Comparison of ENCODE assay signal across 10 cellular contexts in genomic region chr18:56873441-56874140, GRCh38.
DNase-seq lines count a peak whose midpoint lies in the region; ATAC-seq and TF ChIP-seq lines count a peak whose summit lies in the region.
"Had no signal": no experiment of that assay in that cellular context is flagged by ENCODE, and none has a peak within 500 bp of the region (broad histone marks: within the 10 kb centered on the region; RNA-seq: fewer than 3 reads in every experiment).

No MANE protein-coding gene starts in this region.

- H3K9me3 Mint-ChIP-seq in stimulated activated effector memory CD8-positive, alpha-beta T cell treated with anti-CD3 and anti-CD28 coated beads, Interleukin-12 subunit alpha, Interleukin-12 subunit beta, amount 100 ng/mL, for 72 hours = no peaks in the 10 kb centered on the region
- H3K9me3 Mint-ChIP-seq: T-helper 2 cell treated with Interferon-gamma antibody and Interleukin-4, amounts not matched to agents 5 μg/mL and 100 μg/mL, for 36 hours had no signal

- H3K4me1 ChIP-seq in lower lobe of right lung (no peaks in the 10 kb centered on the region), tibial nerve (peaks cover 0 to 7% (median 0%) of the 10 kb centered on the region in 4 donors)

- H3K27me3 ChIP-seq in kidney epithelial cell (ENCODE audit: control insufficient read depth, insufficient read depth, low read length) (no peaks in the 10 kb centered on the region), lower lobe of right lung (ENCODE audit: low read depth) (no peaks in the 10 kb centered on the region), tibial nerve (no peaks in the 10 kb centered on the region)

- H3K36me3 ChIP-seq in kidney epithelial cell (ENCODE audit: control insufficient read depth, insufficient read depth, low read length) = no peaks in the 10 kb centered on the region
- no peaks in the 10 kb centered on the region for H3K36me3 ChIP-seq in lower lobe of right lung
- H3K36me3 ChIP-seq in tibial nerve = no peaks in the 10 kb centered on the region

- no peak overlapping the region for H3K27ac Mint-ChIP-seq in stimulated activated effector memory CD8-positive, alpha-beta T cell treated with anti-CD3 and anti-CD28 coated beads, Interleukin-12 subunit alpha, Interleukin-12 subunit beta, amount 100 ng/mL, for 72 hours
- H3K27ac Mint-ChIP-seq: T-helper 2 cell treated with Interferon-gamma antibody and Interleukin-4, amounts not matched to agents 5 μg/mL and 100 μg/mL, for 36 hours had no signal

- no peaks in the 10 kb centered on the region for H3K4me1 Mint-ChIP-seq in stimulated activated effector memory CD8-positive, alpha-beta T cell treated with anti-CD3 and anti-CD28 coated beads, Interleukin-12 subunit alpha, Interleukin-12 subunit beta, amount 100 ng/mL, for 72 hours

- H3K9me3 ChIP-seq in lower lobe of right lung = no peaks in the 10 kb centered on the region
- H3K9me3 ChIP-seq in tibial nerve = no peaks in the 10 kb centered on the region

- no peaks in the 10 kb centered on the region for H3K36me3 Mint-ChIP-seq in stimulated activated effector memory CD8-positive, alpha-beta T cell treated with anti-CD3 and anti-CD28 coated beads, Interleukin-12 subunit alpha, Interleukin-12 subunit beta, amount 100 ng/mL, for 72 hours

- TF ChIP-seq CTCF in kidney epithelial cell (IDR thresholded peaks at IDR 0.05; ENCODE audit: insufficient read depth, low read length, poor library complexity, severe bottlenecking) = no peak
- TF ChIP-seq CTCF in lower lobe of right lung (IDR thresholded peaks at IDR 0.05) = no peak
- no peak for TF ChIP-seq CTCF in tibial nerve (IDR thresholded peaks at IDR 0.05)

- intact Hi-C loops in lower lobe of right lung (cut with DNase I) = no loop called here

- DNase-seq in stimulated activated naive CD4-positive, alpha-beta T cell (lab: John Stamatoyannopoulos, UW) = peak in 4 of 6 experiments; percentile 8 to 59 (median 48)
- DNase-seq in stimulated activated naive CD4-positive, alpha-beta T cell treated with Interleukin-2 at 50 U/mL for 16 hours (lab: John Stamatoyannopoulos, UW) = no peak
- peak; percentile 10 for DNase-seq in amniotic epithelial cell (ENCODE audit: low read depth)
- DNase-seq in kidney epithelial cell (ENCODE audit: low read depth) = peak; percentile 21
- no peak for DNase-seq in G401 (ENCODE audit: low spot score)
- no peak for DNase-seq in stimulated activated effector memory CD8-positive, alpha-beta T cell treated with anti-CD3 and anti-CD28 coated beads, Interleukin-12 subunit alpha, Interleukin-12 subunit beta, amount 100 ng/mL, for 72 hours (ENCODE audit: low spot score in 2 of 2)
- DNase-seq in lower lobe of right lung = no peak
- DNase-seq in tibial nerve (ENCODE audit: low spot score in 2 of 2) = no peak
- DNase-seq: activated effector memory CD4-positive, alpha-beta T cell treated with Interleukin-2 at 50 U/mL for 16 hours had no signal

- WGBS in tibial nerve, 2 donors = 55 to 61% methylated on average over 6 of the region's 6 CpGs

- no peak overlapping the region for H3K4me3 Mint-ChIP-seq in stimulated activated effector memory CD8-positive, alpha-beta T cell treated with anti-CD3 and anti-CD28 coated beads, Interleukin-12 subunit alpha, Interleukin-12 subunit beta, amount 100 ng/mL, for 72 hours
- H3K4me3 Mint-ChIP-seq: T-helper 2 cell treated with Interferon-gamma antibody and Interleukin-4, amounts not matched to agents 5 μg/mL and 100 μg/mL, for 36 hours had no signal

- no peak for TF ChIP-seq POLR2A in tibial nerve (IDR thresholded peaks at IDR 0.05)

- H3K4me3 ChIP-seq in kidney epithelial cell (ENCODE audit: low read depth, low read length) = no peak overlapping the region
- no peak overlapping the region for H3K4me3 ChIP-seq in lower lobe of right lung
- no peak overlapping the region for H3K4me3 ChIP-seq in tibial nerve

- in situ Hi-C loops in G401 (cut with HindIII; ENCODE audit: low sequenced_read_pairs) = no loop called here

- ATAC-seq in stimulated activated effector memory CD8-positive, alpha-beta T cell treated with anti-CD3 and anti-CD28 coated beads, Interleukin-12 subunit alpha, Interleukin-12 subunit beta, amount 100 ng/mL, for 72 hours = no peak
- ATAC-seq in lower lobe of right lung = no peak

- TF ChIP-seq EP300 in tibial nerve (IDR thresholded peaks at IDR 0.05) = no peak

- H3K27ac ChIP-seq in lower lobe of right lung (no peak overlapping the region), tibial nerve (no peak overlapping the region)

Comparison
In these comparisons a context has a peak if more than half of its experiments do, and no peak if none do; other contexts are left out.
1. DNase-seq: peak in stimulated activated naive CD4-positive, alpha-beta T cell (4 of 6), amniotic epithelial cell (single experiment) and kidney epithelial cell (single experiment); none in stimulated activated naive CD4-positive, alpha-beta T cell treated with Interleukin-2 at 50 U/mL for 16 hours (single experiment), G401 (single experiment), stimulated activated effector memory CD8-positive, alpha-beta T cell treated with anti-CD3 and anti-CD28 coated beads, Interleukin-12 subunit alpha, Interleukin-12 subunit beta, amount 100 ng/mL, for 72 hours (0 of 2), lower lobe of right lung (single experiment) and tibial nerve (0 of 2).